17 cellular contexts compared by ENCODE assay signal in the genomic region with DNA sequence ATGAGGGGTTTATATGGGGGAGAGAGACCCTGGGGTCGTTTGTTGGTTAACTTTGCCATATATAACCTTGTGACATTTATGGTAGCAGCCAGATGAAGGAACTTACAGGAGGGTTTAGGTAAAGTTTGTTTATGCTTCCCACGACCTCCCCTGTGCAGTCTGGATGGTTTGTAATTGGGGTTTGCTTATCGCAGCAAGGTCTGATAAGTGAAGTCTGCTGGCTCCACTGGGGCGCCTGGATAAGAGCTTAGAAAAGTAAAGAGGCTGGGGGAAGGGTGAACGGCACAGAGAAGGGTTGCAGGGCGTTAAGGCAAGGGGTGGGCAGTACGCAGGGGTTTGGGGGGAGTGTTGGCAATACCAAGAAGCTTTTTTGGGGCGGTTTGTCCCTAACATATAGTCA.
DNase-seq lines count a peak whose midpoint lies in the region; ATAC-seq and TF ChIP-seq lines count a peak whose summit lies in the region.
"Had no signal": no experiment of that assay in that cellular context is flagged by ENCODE, and none has a peak within 500 bp of the region (broad histone marks: within the 10 kb centered on the region; RNA-seq: fewer than 3 reads in every experiment).

No MANE protein-coding gene starts in this region.

- H3K79me2 ChIP-seq in smooth muscle cell (ENCODE audit: low read depth): peaks cover 73% of the 10 kb centered on the region

- H3K9ac ChIP-seq in smooth muscle cell (ENCODE audit: low read depth): no peak overlapping the region
- H3K9ac ChIP-seq: KMS-11 had no signal

- no peaks in the 10 kb centered on the region for H3K4me1 ChIP-seq in right cardiac atrium (ENCODE audit: control insufficient read depth, insufficient read depth, low read length)
- peaks cover 18% of the 10 kb centered on the region for H3K4me1 ChIP-seq in smooth muscle cell (ENCODE audit: low read depth)
- H3K4me1 ChIP-seq: HAP-1 had no signal

- intact Hi-C loops in left ventricle myocardium superior (cut with micrococcal nuclease) (no loop called here), right cardiac atrium (cut with DNase I) (loop anchor here in 1 of 4 donors (10.0 kb wide), 1 partner anchor 97 kb away; a partner anchor contains a TSS)

- H3K27ac Mint-ChIP-seq in IgD-negative memory B cell: peak overlapping the region; percentile 21 to 83 (median 39)

- H3K4me3 ChIP-seq in right cardiac atrium (ENCODE audit: low read length) (no peak overlapping the region), fibroblast of villous mesenchyme (ENCODE audit: low read depth, low read length) (no peak overlapping the region), smooth muscle cell (no peak overlapping the region)
- H3K4me3 ChIP-seq: HAP-1, SK-N-MC had no signal

- H3K27me3 Mint-ChIP-seq in IgD-negative memory B cell: no peaks in the 10 kb centered on the region

- H2AFZ ChIP-seq in smooth muscle cell (ENCODE audit: low read depth): no peak overlapping the region

- H3K27ac ChIP-seq in right cardiac atrium (ENCODE audit: low read length): no peak overlapping the region
- H3K27ac ChIP-seq in smooth muscle cell (ENCODE audit: low read depth): peak overlapping the region; percentile 0
- H3K27ac ChIP-seq: KMS-11, SK-N-MC had no signal

- H3K36me3 ChIP-seq in smooth muscle cell (ENCODE audit: low read depth): peaks cover 4% of the 10 kb centered on the region
- H3K36me3 ChIP-seq: HAP-1 had no signal

- ATAC-seq in left ventricle myocardium superior (peak; percentile 74), right cardiac atrium (no peak), HG03565 (IDR thresholded peaks at IDR 0.05; ENCODE audit: unreplicated experiment) (no peak), GM21360 (IDR thresholded peaks at IDR 0.05; ENCODE audit: unreplicated experiment) (no peak)
- ATAC-seq: Panc1 had no signal

- peaks cover 32% of the 10 kb centered on the region for H3K36me3 Mint-ChIP-seq in IgD-negative memory B cell

- no peaks in the 10 kb centered on the region for H3K27me3 ChIP-seq in right cardiac atrium (ENCODE audit: control insufficient read depth, insufficient read depth)
- no peaks in the 10 kb centered on the region for H3K27me3 ChIP-seq in smooth muscle cell (ENCODE audit: low read depth)

- H3K4me1 Mint-ChIP-seq in IgD-negative memory B cell: peaks cover 13 to 35% (median 24%) of the 10 kb centered on the region in 3 donors

- no peaks in the 10 kb centered on the region for H3K9me3 ChIP-seq in right cardiac atrium (ENCODE audit: control insufficient read depth, low read length)
- H3K9me3 ChIP-seq in smooth muscle cell (replicated peaks; ENCODE audit: low read depth): peaks cover 7% of the 10 kb centered on the region

- peak overlapping the region in 1 of 4 donors; percentile 56 for H3K4me3 Mint-ChIP-seq in IgD-negative memory B cell
- H3K4me3 Mint-ChIP-seq: CD14-positive monocyte had no signal

- DNase-seq in left ventricle myocardium superior (no peak), right cardiac atrium (no peak), fibroblast of villous mesenchyme (ENCODE audit: low read depth) (peak; percentile 66), smooth muscle cell (lab: John Stamatoyannopoulos, UW; ENCODE audit: unreplicated experiment) (no peak)
- DNase-seq in activated naive CD4-positive, alpha-beta T cell treated with anti-CD3 and anti-CD28 coated beads, Interleukin-2, amount 50 U/mL, for 16 hours: no peak
- DNase-seq: COR-L47, NCI-H1436 treated with DMSO at 0.1 percent for 48 hours, NCI-H2081, NCI-H524 treated with DMSO at 0.1 percent for 48 hours had no signal

- peaks cover 8 to 23% (median 14%) of the 10 kb centered on the region in 3 donors for H3K9me3 Mint-ChIP-seq in IgD-negative memory B cell

- H3K4me2 ChIP-seq in smooth muscle cell: no peak overlapping the region
- H3K4me2 ChIP-seq: KMS-11 had no signal

- H4K20me1 ChIP-seq in smooth muscle cell (ENCODE audit: low read depth): peaks cover 9% of the 10 kb centered on the region

- no peak for TF ChIP-seq CTCF in fibroblast of villous mesenchyme (IDR thresholded peaks at IDR 0.05; ENCODE audit: insufficient read depth, low read depth, low read length)
- TF ChIP-seq CTCF in smooth muscle cell (IDR thresholded peaks at IDR 0.05; ENCODE audit: borderline replicate concordance, insufficient read depth, poor library complexity, severe bottlenecking): no peak

- WGBS in right cardiac atrium: 30% methylated on average over 8 of the region's 8 CpGs
- WGBS in smooth muscle cell (ENCODE audit: low lambda C conversion rate): 35% methylated on average over 8 of the region's 8 CpGs

- H3F3A ChIP-seq in smooth muscle cell (ENCODE audit: low read depth): no peaks in the 10 kb centered on the region
